In the genomic region with DNA sequence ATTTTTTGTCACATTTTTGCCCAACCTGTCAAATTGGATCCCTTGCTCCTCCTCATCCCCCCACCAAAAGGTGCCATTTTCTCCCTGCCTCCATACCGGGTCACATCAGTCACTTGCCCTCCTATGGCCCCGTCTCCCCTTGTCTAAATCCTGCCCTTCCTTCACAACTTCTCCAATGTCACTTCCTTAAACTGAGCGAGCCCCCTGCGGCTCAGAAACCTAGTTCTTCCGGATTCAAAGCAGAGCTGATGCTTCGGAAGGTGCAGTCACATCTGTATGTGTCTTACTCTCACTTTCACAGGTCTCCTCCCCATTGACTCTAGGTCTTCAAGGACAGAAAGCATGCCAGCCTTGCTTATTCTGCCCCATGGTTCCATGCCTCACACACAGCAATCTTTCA, we compare ENCODE assay signal across 16 cellular contexts. TPM values are rescaled to one million over a fixed set of nuclear protein-coding genes. Genes with fewer than 3 reads are reported as not detected.
"Had no signal": no experiment of that assay in that cellular context is flagged by ENCODE, and none has a peak within 500 bp of the region (broad histone marks: within the 10 kb centered on the region; RNA-seq: fewer than 3 reads in every experiment).

No MANE protein-coding gene starts in this region.

- H3K27me3 ChIP-seq: esophagus muscularis mucosa had no signal

- H3K4me3 ChIP-seq: esophagus muscularis mucosa had no signal

- H3K9me3 ChIP-seq: esophagus muscularis mucosa had no signal

- H3K36me3 ChIP-seq: esophagus muscularis mucosa had no signal

- H3K27ac ChIP-seq: esophagus muscularis mucosa had no signal

- ATAC-seq: activated CD4-positive, CD25-positive, alpha-beta regulatory T cell treated with anti-CD3 and anti-CD28 coated beads, Interleukin-2, amount 50 U/mL, for 24 hours; natural killer cell; stimulated activated effector memory CD8-positive, alpha-beta T cell treated with anti-CD3 and anti-CD28 coated beads, Interleukin-12 subunit alpha, Interleukin-12 subunit beta, amount 100 ng/mL, for 72 hours had no signal

- DNase-seq: activated CD4-positive, alpha-beta T cell treated with anti-CD3 and anti-CD28 coated beads, Interleukin-2, amount 50 U/mL, for 4 hours; activated naive CD4-positive, alpha-beta T cell treated with anti-CD3 and anti-CD28 coated beads, Interleukin-2, amount 50 U/mL, for 16 hours; activated T-cell treated with anti-CD3 and anti-CD28 coated beads, Interleukin-2, amount 50 U/mL, for 1 hour; amniotic stem cell; cerebellar nuclear complex; mammary epithelial cell; natural killer cell; trophoblast cell had no signal

RNA-seq across cellular contexts. Expression of gene TNP1, which starts 22.1 kb away (rescaled TPM):
- total RNA-seq: esophagus muscularis mucosa; fibroblast of villous mesenchyme; mammary epithelial cell; mucosa of gallbladder; natural killer cell; omental fat pad; skeletal muscle tissue; T-helper 2 cell treated with Interferon-gamma antibody and Interleukin-4, amounts not matched to agents 100 ng/mL and 5 ng/mL, for 36 hours had no signal
- polyA plus RNA-seq: mammary epithelial cell had no signal
